11 cellular contexts compared by ENCODE assay signal in genomic region chr9:77897292-77897691, GRCh38.
A peak's percentile ranks its signal among the peaks of the same experiment; 100 is the strongest.
DNase-seq lines count a peak whose midpoint lies in the region; ATAC-seq, FAIRE-seq and TF ChIP-seq lines count a peak whose summit lies in the region.
"Had no signal": no experiment of that assay in that cellular context is flagged by ENCODE, and none has a peak within 500 bp of the region (broad histone marks: within the 10 kb centered on the region; RNA-seq: fewer than 3 reads in every experiment).

No MANE protein-coding gene starts in this region.

- POLR2A ChIA-PET in HepG2 (lab: Yijun Ruan, JAX) = no interaction called here

- no peaks in the 10 kb centered on the region for H3K9me3 ChIP-seq in MG63
- H3K9me3 ChIP-seq in HepG2 (ENCODE audit: low read length) = no peaks in the 10 kb centered on the region
- H3K9me3 ChIP-seq: suprapubic skin had no signal

- intact Hi-C loops in HepG2 (cut with micrococcal nuclease; ENCODE audit: unreplicated experiment) = no loop called here

- H3K9me3 Mint-ChIP-seq in activated naive CD4-positive, alpha-beta T cell treated with anti-CD3 and anti-CD28 coated beads, Interleukin-2, amount 50 U/mL, for 72 hours = peaks cover 0 to 3% of the 10 kb centered on the region in 2 donors
- H3K9me3 Mint-ChIP-seq: activated naive CD4-positive, alpha-beta T cell treated with anti-CD3 and anti-CD28 coated beads, Interleukin-2, amount 50 U/mL, for 24 hours had no signal

- H3K4me2 ChIP-seq in HepG2 (ENCODE audit: low read depth, low read length) = no peak overlapping the region
- H3K4me2 ChIP-seq: smooth muscle cell had no signal

- CTCF ChIA-PET in HepG2 (lab: Yijun Ruan, JAX; ENCODE audit: low intra/inter-chr PET ratio, low total read pairs) = no interaction called here

- in situ Hi-C loops in HepG2 (cut with HindIII; ENCODE audit: extremely low pct_ligation_motif_present, low pct_unique_long_range_greater_than_20kb) = no loop called here

- BruUV-seq in HepG2 (replicated peaks; lab: Mats Ljungman, UMichigan) = no TSS peak

- H4K20me1 ChIP-seq in HepG2 (ENCODE audit: insufficient read depth, low read length) = no peaks in the 10 kb centered on the region

- no peak overlapping the region for H3K27ac ChIP-seq in HepG2 (ENCODE audit: extremely low read length, insufficient read depth, low read length)
- H3K27ac ChIP-seq: suprapubic skin had no signal

- no peak overlapping the region for H3K4me3 ChIP-seq in MG63
- no peak overlapping the region for H3K4me3 ChIP-seq in HepG2 (replicated peaks in 1 of 3; ENCODE audit: insufficient read depth in 1 of 3, low read depth in 2 of 3, low read length in 3 of 3)
- H3K4me3 ChIP-seq: smooth muscle cell, suprapubic skin had no signal

- ATAC-seq in HepG2 (peak; percentile 65), GM21447 (IDR thresholded peaks at IDR 0.05; ENCODE audit: unreplicated experiment) (no peak)
- no peak for ATAC-seq in activated naive CD4-positive, alpha-beta T cell treated with anti-CD3 and anti-CD28 coated beads, Interleukin-2, amount 50 U/mL, for 72 hours

- H3K4me1 ChIP-seq in HepG2 (ENCODE audit: insufficient read depth, low read length) = no peaks in the 10 kb centered on the region

- no peak for TF ChIP-seq POLR2A in HepG2 (IDR thresholded peaks at IDR 0.05; ENCODE audit: insufficient read depth in 1 of 2, low read depth in 2 of 2, low read length in 2 of 2)

- no peak overlapping the region for H2AFZ ChIP-seq in HepG2 (ENCODE audit: low read length)

- TF ChIP-seq RAD21 in HepG2 (CRISPR knock-in tag; IDR thresholded peaks at IDR 0.05) = no peak

- peak overlapping the region in 1 of 2 donors; percentile 53 for H3K27ac Mint-ChIP-seq in activated naive CD4-positive, alpha-beta T cell treated with anti-CD3 and anti-CD28 coated beads, Interleukin-2, amount 50 U/mL, for 72 hours
- H3K27ac Mint-ChIP-seq: activated naive CD4-positive, alpha-beta T cell treated with anti-CD3 and anti-CD28 coated beads, Interleukin-2, amount 50 U/mL, for 24 hours had no signal

- WGBS in HepG2 (ENCODE audit: low lambda C conversion rate) = 76% methylated on average over 2 of the region's 3 CpGs

- TF ChIP-seq CTCF in HepG2 (CRISPR knock-in tag; IDR thresholded peaks at IDR 0.05) = no peak

- FAIRE-seq in HepG2 (lab: Jason Lieb, UNC) = no peak

- no peaks in the 10 kb centered on the region for H3K27me3 ChIP-seq in MG63
- no peaks in the 10 kb centered on the region for H3K27me3 ChIP-seq in HepG2 (ENCODE audit: control insufficient read depth in 1 of 2, insufficient read depth in 2 of 2, low read length in 2 of 2)
- H3K27me3 ChIP-seq: suprapubic skin had no signal

- H3K36me3 ChIP-seq in MG63 (no peaks in the 10 kb centered on the region; the same call in 1 of the 2 replicates), HepG2 (replicated peaks in 1 of 2; ENCODE audit: control insufficient read depth in 1 of 2, insufficient read depth in 2 of 2, low read length in 2 of 2) (peaks cover 2 to 4% of the 10 kb centered on the region in 2 experiments; a peak in 1 of 5 replicates)
- H3K36me3 ChIP-seq: suprapubic skin had no signal

- H3K36me3 Mint-ChIP-seq in activated naive CD4-positive, alpha-beta T cell treated with anti-CD3 and anti-CD28 coated beads, Interleukin-2, amount 50 U/mL, for 72 hours = peaks cover 0 to 9% of the 10 kb centered on the region in 2 donors

- H3K9ac ChIP-seq in HepG2 (ENCODE audit: insufficient read depth, low read depth, low read length) = no peak overlapping the region

- no peaks in the 10 kb centered on the region for H3K79me2 ChIP-seq in HepG2 (ENCODE audit: insufficient read depth, low read length)

- DNase-seq in D341Med (ENCODE audit: low spot score) = peak; percentile 54
- DNase-seq in MG63 = peak; percentile 10
- peak; percentile 33 for DNase-seq in astrocyte of the hippocampus (ENCODE audit: low read depth, low spot score)
- DNase-seq in HepG2 (ENCODE audit: low spot score) = peak; percentile 6
- DNase-seq in NCI-H446 (lab: John Stamatoyannopoulos, UW) = no peak
- DNase-seq in activated naive CD4-positive, alpha-beta T cell treated with anti-CD3 and anti-CD28 coated beads, Interleukin-2, amount 50 U/mL, for 72 hours (ENCODE audit: low spot score in 2 of 2) = no peak
- DNase-seq in activated CD8-positive, alpha-beta memory T cell treated with anti-CD3 and anti-CD28 coated beads for 24 hours = no peak

- TF ChIP-seq EP300 in HepG2 (IDR thresholded peaks at IDR 0.05; ENCODE audit: low read depth in 2 of 2, low read length in 2 of 2) (no peak), HepG2 (CRISPR knock-in tag; IDR thresholded peaks at IDR 0.05; ENCODE audit: borderline replicate concordance) (no peak)

TF ChIP-seq in HepG2, 621 proteins besides CTCF, POLR2A, EP300 and RAD21:
- TF ChIP-seq SETDB1 (CRISPR knock-in tag; IDR thresholded peaks at IDR 0.05; ENCODE audit: borderline replicate concordance) (no peak), ZNF607 (CRISPR knock-in tag; IDR thresholded peaks at IDR 0.05; ENCODE audit: borderline replicate concordance) (no peak), POGK (CRISPR knock-in tag; conservative IDR thresholded peaks at IDR 0.05) (peak; percentile 78), MBD4 (IDR thresholded peaks at IDR 0.05; ENCODE audit: borderline replicate concordance, low read length) (no peak), ZNF720 (CRISPR knock-in tag; IDR thresholded peaks at IDR 0.05) (no peak), ZNF598 (CRISPR knock-in tag; IDR thresholded peaks at IDR 0.05; ENCODE audit: borderline replicate concordance) (no peak)

Comparison
In these comparisons a context has a peak if more than half of its experiments do, and no peak if none do; other contexts are left out.
1. DNase-seq: peak in D341Med (single experiment), MG63 (single experiment), astrocyte of the hippocampus (single experiment) and HepG2 (single experiment); none in NCI-H446 (0 of 2), activated naive CD4-positive, alpha-beta T cell treated with anti-CD3 and anti-CD28 coated beads, Interleukin-2, amount 50 U/mL, for 72 hours (0 of 2) and activated CD8-positive, alpha-beta memory T cell treated with anti-CD3 and anti-CD28 coated beads for 24 hours (single experiment).